Comparison of ENCODE assay signal across 20 cellular contexts in the genomic region with DNA sequence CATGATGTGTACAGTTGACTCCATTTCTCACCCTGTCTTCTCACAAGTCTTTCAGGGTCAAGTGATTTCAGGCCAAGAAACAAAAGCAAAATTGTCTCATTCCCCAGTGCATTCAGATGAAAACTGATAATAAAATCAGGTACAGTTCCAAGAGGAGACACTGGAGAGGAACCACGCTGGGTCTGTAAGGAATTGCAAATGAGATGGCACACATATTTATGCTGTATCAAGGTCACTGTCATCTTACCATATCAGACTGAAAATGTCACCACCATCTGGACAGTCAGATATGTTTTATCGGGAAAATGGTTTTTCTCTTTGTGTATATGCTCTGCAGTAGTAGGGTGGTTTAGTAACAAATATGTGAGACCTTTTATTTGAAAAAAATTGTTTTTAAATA.
A peak's percentile ranks its signal among the peaks of the same experiment; 100 is the strongest.
DNase-seq lines count a peak whose midpoint lies in the region; ATAC-seq, FAIRE-seq and TF ChIP-seq lines count a peak whose summit lies in the region.
"Had no signal": no experiment of that assay in that cellular context is flagged by ENCODE, and none has a peak within 500 bp of the region (broad histone marks: within the 10 kb centered on the region; RNA-seq: fewer than 3 reads in every experiment).

No MANE protein-coding gene starts in this region.

- no peaks in the 10 kb centered on the region for H3K4me1 ChIP-seq in keratinocyte (ENCODE audit: control insufficient read depth, extremely low read depth, insufficient read depth, low read length)
- H3K4me1 ChIP-seq: BE2C, BLaER1, Caco-2 had no signal

- FAIRE-seq in keratinocyte (lab: Jason Lieb, UNC) (peak; percentile 53), HTR-8/SVneo (lab: Jason Lieb, UNC) (no peak)
- FAIRE-seq: A204.1, D721Med, GM12878, GM12892, GM18507 had no signal

- no peaks in the 10 kb centered on the region for H3K79me2 ChIP-seq in keratinocyte (ENCODE audit: control insufficient read depth, insufficient read depth, low read length)

- H3K27ac ChIP-seq in keratinocyte (ENCODE audit: control insufficient read depth, insufficient read depth, low read length) = no peak overlapping the region
- H3K27ac ChIP-seq: BLaER1 had no signal

- no peak for TF ChIP-seq CTCF in keratinocyte (optimal IDR thresholded peaks at IDR 0.05 in 1 of 3, IDR thresholded peaks at IDR 0.05 in 1 of 3, conservative IDR thresholded peaks at IDR 0.05 in 1 of 3; ENCODE audit: extremely low read depth in 1 of 3, insufficient read depth in 2 of 3, low read length in 3 of 3)

- no peaks in the 10 kb centered on the region for H4K20me1 ChIP-seq in keratinocyte (ENCODE audit: control insufficient read depth, extremely low read depth, insufficient read depth, low read length)
- H4K20me1 ChIP-seq: BLaER1 had no signal

- no peaks in the 10 kb centered on the region for H3K9me3 ChIP-seq in keratinocyte (ENCODE audit: control insufficient read depth, low read depth, low read length)
- H3K9me3 ChIP-seq: BE2C, Caco-2 had no signal

- H2AFZ ChIP-seq in keratinocyte (ENCODE audit: control insufficient read depth, low read length) = no peak overlapping the region

- no peak overlapping the region for H3K4me3 ChIP-seq in keratinocyte (ENCODE audit: control insufficient read depth in 2 of 3, extremely low read depth in 1 of 3, insufficient read depth in 2 of 3, low read depth in 1 of 3, low read length in 3 of 3)
- H3K4me3 ChIP-seq: BLaER1, GM12878 had no signal

- no peak for ATAC-seq in HG02763 (IDR thresholded peaks at IDR 0.05; ENCODE audit: unreplicated experiment)
- ATAC-seq: CD8-positive, alpha-beta T cell; GM12878 had no signal

- H3K9ac ChIP-seq in keratinocyte (ENCODE audit: control insufficient read depth, extremely low read depth, insufficient read depth, low read length) = no peak overlapping the region
- H3K9ac ChIP-seq: BLaER1 had no signal

- H3K9me1 ChIP-seq in keratinocyte (ENCODE audit: control insufficient read depth, extremely low read depth, insufficient read depth, low read length) = no peaks in the 10 kb centered on the region

- no peaks in the 10 kb centered on the region for H3K27me3 ChIP-seq in keratinocyte (ENCODE audit: control insufficient read depth, extremely low read depth, insufficient read depth, low read length)
- H3K27me3 ChIP-seq: BE2C, BLaER1 had no signal

- H3K36me3 ChIP-seq in keratinocyte (ENCODE audit: control insufficient read depth in 2 of 2, extremely low read depth in 1 of 2, insufficient read depth in 2 of 2, low read length in 2 of 2) = no peaks in the 10 kb centered on the region
- H3K36me3 ChIP-seq: BE2C had no signal

- H3K4me2 ChIP-seq in keratinocyte (ENCODE audit: control insufficient read depth, extremely low read depth, insufficient read depth, low read depth, low read length) = no peak overlapping the region
- H3K4me2 ChIP-seq: BLaER1 had no signal

- in situ Hi-C loops in G401 (cut with HindIII; ENCODE audit: low sequenced_read_pairs) = no loop called here

- dilution Hi-C loops in keratinocyte (cut with MboI; ENCODE audit: extremely low pct_ligation_motif_present, low sequenced_read_pairs) = no loop called here

- DNase-seq in G401 (ENCODE audit: low spot score) = peak; percentile 65
- DNase-seq in cerebellar cortex (ENCODE audit: low spot score) = peak; percentile 61
- DNase-seq in keratinocyte (ENCODE audit: low read depth, low spot score) = no peak
- DNase-seq in HTR-8/SVneo (ENCODE audit: insufficient read length, low spot score) = no peak
- DNase-seq: 8988T; ACHN; BE2C; Caco-2; Calu3; CD4-positive, alpha-beta T cell; CD8-positive, alpha-beta T cell; DMS79 treated with DMSO at 0.1 percent for 48 hours; GDM1 had no signal

Comparison
In these comparisons a context has a peak if more than half of its experiments do, and no peak if none do; other contexts are left out.
1. DNase-seq: peak in G401 (single experiment) and cerebellar cortex (single experiment); none in keratinocyte (single experiment) and HTR-8/SVneo (single experiment).